In genomic region chr19:18543814-18544475, GRCh38 we compare ENCODE assay signal across 8 cellular contexts. TPM values are rescaled to one million over a fixed set of nuclear protein-coding genes. Genes with fewer than 3 reads are reported as not detected.
DNase-seq lines count a peak whose midpoint lies in the region; ATAC-seq and TF ChIP-seq lines count a peak whose summit lies in the region.

No MANE protein-coding gene starts in this region.

- no peaks in the 10 kb centered on the region for H3F3A ChIP-seq in smooth muscle cell (ENCODE audit: low read depth)

- no peak overlapping the region for H3K27ac ChIP-seq in smooth muscle cell (ENCODE audit: low read depth)

- no peaks in the 10 kb centered on the region for H3K27me3 ChIP-seq in smooth muscle cell (ENCODE audit: low read depth)

- in situ Hi-C loops in astrocyte of the cerebellum (cut with HindIII; ENCODE audit: low sequenced_read_pairs) = no loop called here

- peak overlapping the region; percentile 76 for H3K4me3 ChIP-seq in LNCaP clone FGC (ENCODE audit: low read depth, low read length)
- H3K4me3 ChIP-seq in astrocyte of the cerebellum (ENCODE audit: low read depth, low read length) = peak overlapping the region; percentile 30
- H3K4me3 ChIP-seq in iPS-18c (ENCODE audit: insufficient read depth, low read depth, low read length) = peak overlapping the region; percentile 29; the same call in 1 of the 2 replicates
- peak overlapping the region; percentile 75 for H3K4me3 ChIP-seq in smooth muscle cell

- H3K9me3 ChIP-seq in iPS-18c (ENCODE audit: control insufficient read depth, insufficient read depth, low read length) (no peaks in the 10 kb centered on the region), smooth muscle cell (replicated peaks; ENCODE audit: low read depth) (no peaks in the 10 kb centered on the region)

- peaks cover 9% of the 10 kb centered on the region for H3K4me1 ChIP-seq in smooth muscle cell (ENCODE audit: low read depth)

- peaks cover 16% of the 10 kb centered on the region for H3K79me2 ChIP-seq in smooth muscle cell (ENCODE audit: low read depth)

- TF ChIP-seq CTCF in LNCaP clone FGC (IDR thresholded peaks at IDR 0.05; ENCODE audit: control insufficient read depth, extremely low read depth, insufficient read depth) (peak; percentile 26), astrocyte of the cerebellum (IDR thresholded peaks at IDR 0.05; ENCODE audit: low read depth, low read length, missing control alignments) (no peak), smooth muscle cell (IDR thresholded peaks at IDR 0.05; ENCODE audit: borderline replicate concordance, insufficient read depth, poor library complexity, severe bottlenecking) (no peak)

- DNase-seq in GM04504 (ENCODE audit: low read depth) (peak; percentile 48), LNCaP clone FGC (ENCODE audit: low read depth) (peak; percentile 83), T follicular helper cell (ENCODE audit: low read depth) (peak; percentile 71), astrocyte of the cerebellum (ENCODE audit: low read depth) (no peak), smooth muscle cell (lab: John Stamatoyannopoulos, UW; ENCODE audit: unreplicated experiment) (no peak), T1000 (lab: John Stamatoyannopoulos, UW) (no peak)

- H3K4me2 ChIP-seq in smooth muscle cell = peak overlapping the region; percentile 85

- peak overlapping the region; percentile 77 for H2AFZ ChIP-seq in smooth muscle cell (ENCODE audit: low read depth)

- no peaks in the 10 kb centered on the region for H4K20me1 ChIP-seq in smooth muscle cell (ENCODE audit: low read depth)

- peak; percentile 39 for ATAC-seq in GM21825 (IDR thresholded peaks at IDR 0.05; ENCODE audit: unreplicated experiment)

- H3K36me3 ChIP-seq in smooth muscle cell (ENCODE audit: low read depth) = no peaks in the 10 kb centered on the region

- 9% methylated on average over 9 of the region's 12 CpGs for WGBS in smooth muscle cell (ENCODE audit: low lambda C conversion rate)

- no peak overlapping the region for H3K9ac ChIP-seq in smooth muscle cell (ENCODE audit: low read depth)

RNA-seq across cellular contexts. Expression of gene FKBP8, which starts 0.6 kb away (rescaled TPM):
- total RNA-seq in smooth muscle cell = 143 and 161 TPM in 2 replicates
- 340 and 358 TPM in 2 replicates for polyA plus RNA-seq in smooth muscle cell

RNA-seq across cellular contexts. Expression of gene KXD1, which starts 13.7 kb away (rescaled TPM):
- 75.4 and 104 TPM in 2 replicates for total RNA-seq in smooth muscle cell
- 134 and 141 TPM in 2 replicates for polyA plus RNA-seq in smooth muscle cell

RNA-seq across cellular contexts. Expression of gene ELL, which starts 22.1 kb away (rescaled TPM):
- 10.5 and 12.8 TPM in 2 replicates for total RNA-seq in smooth muscle cell
- polyA plus RNA-seq in smooth muscle cell = 15.2 and 31.7 TPM in 2 replicates

RNA-seq across cellular contexts. Expression of gene UBA52, which starts 27.7 kb away (rescaled TPM):
- 991 and 1,086 TPM in 2 replicates for total RNA-seq in smooth muscle cell
- 752 and 759 TPM in 2 replicates for polyA plus RNA-seq in smooth muscle cell

RNA-seq across cellular contexts. Expression of gene REX1BD, which starts 44.7 kb away (rescaled TPM):
- total RNA-seq in smooth muscle cell = 69.6 and 81.5 TPM in 2 replicates
- 117 and 141 TPM in 2 replicates for polyA plus RNA-seq in smooth muscle cell

Comparison
In these comparisons a context has a peak if more than half of its experiments do, and no peak if none do; other contexts are left out.
1. DNase-seq: peak in GM04504 (single experiment), LNCaP clone FGC (single experiment) and T follicular helper cell (single experiment); none in astrocyte of the cerebellum (single experiment), smooth muscle cell (single experiment) and T1000 (single experiment).
2. Peak in every context shown above with its lines, with median percentiles within 50 percentile points of each other: H3K4me3 ChIP-seq.